Comparison of ENCODE assay signal across 8 cellular contexts in the genomic region with DNA sequence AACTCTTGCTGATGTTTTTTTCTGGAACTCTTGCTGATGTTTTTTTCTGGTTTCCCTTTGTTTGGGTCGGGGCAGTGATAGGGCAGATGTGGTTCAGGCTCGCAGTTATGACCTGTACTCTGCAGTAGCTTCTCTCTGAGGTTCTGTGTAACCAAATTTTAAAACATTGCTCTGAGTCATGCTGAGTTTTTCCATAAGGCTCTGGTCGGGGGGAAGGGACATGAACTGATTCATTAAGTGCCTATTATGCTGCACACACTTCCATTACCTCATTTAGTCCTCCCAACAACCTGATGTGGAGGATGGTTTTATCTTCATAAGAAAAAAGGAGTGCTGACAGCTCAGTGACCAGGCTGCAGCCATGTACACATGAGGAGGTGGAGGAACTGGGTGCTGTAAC. TPM values are rescaled to one million over a fixed set of nuclear protein-coding genes. Genes with fewer than 3 reads are reported as not detected.
DNase-seq lines count a peak whose midpoint lies in the region; ATAC-seq and TF ChIP-seq lines count a peak whose summit lies in the region.

No MANE protein-coding gene starts in this region.

- H3K27me3 ChIP-seq in left ventricle myocardium inferior (ENCODE audit: low read depth) = no peaks in the 10 kb centered on the region
- H3K27me3 ChIP-seq in stomach smooth muscle (ENCODE audit: control insufficient read depth in 1 of 2, insufficient read depth in 2 of 2, low read length in 2 of 2) = no peaks in the 10 kb centered on the region

- peak overlapping the region; percentile 54 to 55 for H3K9ac ChIP-seq in stomach smooth muscle (ENCODE audit: low read length in 2 of 2)

- no peaks in the 10 kb centered on the region for H3K9me3 ChIP-seq in left ventricle myocardium inferior (replicated peaks)
- no peaks in the 10 kb centered on the region for H3K9me3 ChIP-seq in stomach smooth muscle (ENCODE audit: control insufficient read depth in 2 of 2, low read length in 2 of 2)

- H3K4me3 Mint-ChIP-seq in activated T-cell treated with anti-CD3 and anti-CD28 coated beads, Interleukin-2, amount 50 U/mL, for 24 hours = peak overlapping the region; percentile 46

- H3K4me1 ChIP-seq in left ventricle myocardium inferior (peaks cover 90% of the 10 kb centered on the region), stomach smooth muscle (ENCODE audit: control insufficient read depth, insufficient read depth, low read length) (peaks cover 70% of the 10 kb centered on the region)

- H3K27ac ChIP-seq in left ventricle myocardium inferior (replicated peaks) = peak overlapping the region; percentile 58
- H3K27ac ChIP-seq in stomach smooth muscle (ENCODE audit: low read length) = peak overlapping the region; percentile 83

- ATAC-seq in GM18907 (IDR thresholded peaks at IDR 0.05; ENCODE audit: unreplicated experiment) (no peak), GM21825 (IDR thresholded peaks at IDR 0.05; ENCODE audit: unreplicated experiment) (no peak)

- TF ChIP-seq CTCF in left ventricle myocardium inferior (IDR thresholded peaks at IDR 0.05; ENCODE audit: borderline replicate concordance) = no peak

- no peak overlapping the region for H3K4me3 ChIP-seq in left ventricle myocardium inferior
- H3K4me3 ChIP-seq in stomach smooth muscle (ENCODE audit: low read length in 2 of 2) = peak overlapping the region; percentile 49 to 54

- H3K4me1 Mint-ChIP-seq in activated T-cell treated with anti-CD3 and anti-CD28 coated beads, Interleukin-2, amount 50 U/mL, for 24 hours (ENCODE audit: low read depth) = peaks cover 83% of the 10 kb centered on the region

- peaks cover 8% of the 10 kb centered on the region for H3K36me3 Mint-ChIP-seq in activated T-cell treated with anti-CD3 and anti-CD28 coated beads, Interleukin-2, amount 50 U/mL, for 24 hours (ENCODE audit: low read depth)

- H3K27ac Mint-ChIP-seq in activated T-cell treated with anti-CD3 and anti-CD28 coated beads, Interleukin-2, amount 50 U/mL, for 24 hours = peak overlapping the region; percentile 96

- intact Hi-C loops in left ventricle myocardium inferior (cut with micrococcal nuclease) = no loop called here

- DNase-seq in activated CD4-positive, alpha-beta T cell treated with anti-CD3 and anti-CD28 coated beads for 4 hours = peak; percentile 46 to 62
- no peak for DNase-seq in activated CD4-positive, alpha-beta T cell treated with anti-CD3 and anti-CD28 coated beads, Interleukin-2, amount 50 U/mL, for 1 hour
- no peak for DNase-seq in activated T-cell treated with anti-CD3 and anti-CD28 coated beads, Interleukin-2, amount 50 U/mL, for 24 hours
- DNase-seq in left ventricle myocardium inferior (no peak), putamen (ENCODE audit: low spot score) (no peak)

- H3K36me3 ChIP-seq in left ventricle myocardium inferior (no peaks in the 10 kb centered on the region), stomach smooth muscle (ENCODE audit: control insufficient read depth in 2 of 2, insufficient read depth in 2 of 2, low read length in 2 of 2) (no peaks in the 10 kb centered on the region)

- H3K9me3 Mint-ChIP-seq in activated T-cell treated with anti-CD3 and anti-CD28 coated beads, Interleukin-2, amount 50 U/mL, for 24 hours = no peaks in the 10 kb centered on the region

- H3K27me3 Mint-ChIP-seq in activated T-cell treated with anti-CD3 and anti-CD28 coated beads, Interleukin-2, amount 50 U/mL, for 24 hours = no peaks in the 10 kb centered on the region

RNA-seq across cellular contexts. Expression of a gene that starts 18.9 kb away (rescaled TPM):
- 43.8 TPM for total RNA-seq in left ventricle myocardium inferior

Comparison
In these comparisons a context has a peak if more than half of its experiments do, and no peak if none do; other contexts are left out.
1. DNase-seq: peak in activated CD4-positive, alpha-beta T cell treated with anti-CD3 and anti-CD28 coated beads for 4 hours (2 of 2); none in activated CD4-positive, alpha-beta T cell treated with anti-CD3 and anti-CD28 coated beads, Interleukin-2, amount 50 U/mL, for 1 hour (single experiment), activated T-cell treated with anti-CD3 and anti-CD28 coated beads, Interleukin-2, amount 50 U/mL, for 24 hours (single experiment), left ventricle myocardium inferior (single experiment) and putamen (single experiment).